In genomic region chr7:66505009-66505408, GRCh38 we compare ENCODE assay signal across 22 cellular contexts.
"Had no signal": no experiment of that assay in that cellular context is flagged by ENCODE, and none has a peak within 500 bp of the region (broad histone marks: within the 10 kb centered on the region; RNA-seq: fewer than 3 reads in every experiment).

No MANE protein-coding gene starts in this region.

- DNase-seq: activated CD4-positive, alpha-beta T cell treated with anti-CD3 and anti-CD28 coated beads for 1 hour; activated CD4-positive, alpha-beta T cell treated with anti-CD3 and anti-CD28 coated beads, Interleukin-2, amount 50 U/mL, for 1 hour; activated CD8-positive, alpha-beta T cell treated with anti-CD3 and anti-CD28 coated beads, Interleukin-2, amount 10 ng/mL, durations not matched to agents 7 days and 5 days; activated naive CD4-positive, alpha-beta T cell; brain microvascular endothelial cell; colonic mucosa; left colon; mesenchymal stem cell; nucleus accumbens; stimulated activated CD4-positive, alpha-beta T cell treated with anti-CD3 and anti-CD28 coated beads, Interleukin-4, amount 100 ng/mL, for 1 hour; stimulated activated naive CD4-positive, alpha-beta T cell treated with Interleukin-2 at 50 U/mL for 16 hours; T-cell had no signal

- H3K27me3 ChIP-seq: adrenal gland, ascending aorta, brain microvascular endothelial cell had no signal

- H3K9me3 ChIP-seq: adrenal gland, ascending aorta, colonic mucosa, gastroesophageal sphincter, upper lobe of left lung had no signal

- H3K36me3 ChIP-seq: adrenal gland, ascending aorta, brain microvascular endothelial cell, colonic mucosa, gastroesophageal sphincter, upper lobe of left lung had no signal

- ATAC-seq: activated CD8-positive, alpha-beta T cell treated with anti-CD3 and anti-CD28 coated beads, Interleukin-2, amount 10 ng/mL, durations not matched to agents 7 days and 5 days; gastroesophageal sphincter; left colon; T-cell had no signal

- H3K4me2 ChIP-seq: smooth muscle cell had no signal

- H3K4me1 Mint-ChIP-seq: central memory CD8-positive, alpha-beta T cell; nephron had no signal

- H3K4me1 ChIP-seq: ascending aorta, colonic mucosa had no signal

- H3K4me3 Mint-ChIP-seq: activated CD8-positive, alpha-beta T cell treated with anti-CD3 and anti-CD28 coated beads, Interleukin-2, amount 10 ng/mL, durations not matched to agents 7 days and 5 days; nephron had no signal

- H3K36me3 Mint-ChIP-seq: activated naive CD8-positive, alpha-beta T cell; T-cell had no signal

- H3K27me3 Mint-ChIP-seq: activated naive CD8-positive, alpha-beta T cell had no signal

- H3K9me3 Mint-ChIP-seq: activated T-helper 2 cell treated with anti-CD3 and anti-CD28 coated beads, Interferon-gamma antibody, Interleukin-2, Interleukin-4, amounts not matched to agents 10 μg/mL and 5 μg/mL and 100 μg/mL, durations not matched to agents 14 hours and 24 hours and 36 hours; central memory CD8-positive, alpha-beta T cell; nephron; T-cell had no signal

- H3K27ac Mint-ChIP-seq: activated CD8-positive, alpha-beta T cell treated with anti-CD3 and anti-CD28 coated beads, Interleukin-2, amount 10 ng/mL, durations not matched to agents 7 days and 5 days; activated naive CD8-positive, alpha-beta T cell; activated T-helper 2 cell treated with anti-CD3 and anti-CD28 coated beads, Interferon-gamma antibody, Interleukin-2, Interleukin-4, amounts not matched to agents 10 μg/mL and 5 μg/mL and 100 μg/mL, durations not matched to agents 14 hours and 24 hours and 36 hours; nephron; T-cell had no signal

- H3K4me3 ChIP-seq: adrenal gland, ascending aorta, colonic mucosa, smooth muscle cell, upper lobe of left lung had no signal

- H3K27ac ChIP-seq: adrenal gland, ascending aorta, brain microvascular endothelial cell, colonic mucosa, dorsolateral prefrontal cortex, gastroesophageal sphincter, upper lobe of left lung had no signal
